ENCODE assay signal across 15 cellular contexts in the genomic region with DNA sequence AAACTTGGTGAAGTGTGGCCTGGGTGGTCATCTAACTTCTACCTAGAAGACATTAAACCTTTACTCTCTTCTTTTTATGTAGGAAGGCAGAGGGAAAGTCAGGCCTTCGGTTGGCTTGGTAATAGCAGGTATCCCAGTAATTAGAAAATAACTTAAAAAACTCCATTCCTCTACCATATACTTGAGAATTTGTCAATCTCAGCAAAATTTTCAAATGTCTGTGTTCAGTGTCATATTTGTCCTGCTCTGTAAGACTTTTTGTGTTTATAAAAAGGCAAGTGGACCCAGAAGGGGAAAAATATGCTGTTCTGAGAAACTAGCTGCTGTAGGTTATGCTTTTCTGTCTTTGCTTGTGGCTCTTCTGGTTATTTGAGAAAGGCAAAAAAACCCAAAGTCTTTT. TPM values are rescaled to one million over a fixed set of nuclear protein-coding genes. Genes with fewer than 3 reads are reported as not detected.
A peak's percentile ranks its signal among the peaks of the same experiment; 100 is the strongest.
DNase-seq lines count a peak whose midpoint lies in the region; ATAC-seq and TF ChIP-seq lines count a peak whose summit lies in the region.
"Had no signal": no experiment of that assay in that cellular context is flagged by ENCODE, and none has a peak within 500 bp of the region (broad histone marks: within the 10 kb centered on the region; RNA-seq: fewer than 3 reads in every experiment).

No MANE protein-coding gene starts in this region.

- H3K27me3 ChIP-seq in CD4-positive, alpha-beta T cell (ENCODE audit: control insufficient read depth, insufficient read depth, low read length) = no peaks in the 10 kb centered on the region
- H3K27me3 ChIP-seq: upper lobe of left lung had no signal

- peak overlapping the region; percentile 2 for H3K4me3 Mint-ChIP-seq in activated CD4-positive, alpha-beta T cell treated with anti-CD3 and anti-CD28 coated beads, Interleukin-2, amount 10 ng/mL, durations not matched to agents 24 days and 14 days
- H3K4me3 Mint-ChIP-seq in CD4-positive, alpha-beta T cell = peak overlapping the region; percentile 37
- peak overlapping the region; percentile 48 for H3K4me3 Mint-ChIP-seq in activated naive CD8-positive, alpha-beta T cell
- H3K4me3 Mint-ChIP-seq in natural killer cell = peak overlapping the region; percentile 1

- peaks cover 39% of the 10 kb centered on the region for H3K36me3 Mint-ChIP-seq in activated CD4-positive, alpha-beta T cell treated with anti-CD3 and anti-CD28 coated beads, Interleukin-2, amount 10 ng/mL, durations not matched to agents 24 days and 14 days (ENCODE audit: low read depth)
- H3K36me3 Mint-ChIP-seq in CD4-positive, alpha-beta T cell (ENCODE audit: low read depth) = peaks cover 75% of the 10 kb centered on the region
- H3K36me3 Mint-ChIP-seq in activated naive CD8-positive, alpha-beta T cell = peaks cover 9% of the 10 kb centered on the region
- H3K36me3 Mint-ChIP-seq in natural killer cell = peaks cover 7% of the 10 kb centered on the region

- H3K27ac ChIP-seq in CD4-positive, alpha-beta T cell (ENCODE audit: low read depth, low read length) = peak overlapping the region; percentile 32
- H3K27ac ChIP-seq: upper lobe of left lung had no signal

- H3K9me3 ChIP-seq in CD4-positive, alpha-beta T cell (ENCODE audit: control insufficient read depth, low read length) = no peaks in the 10 kb centered on the region
- H3K9me3 ChIP-seq: upper lobe of left lung had no signal

- H3K4me1 Mint-ChIP-seq in activated CD4-positive, alpha-beta T cell treated with anti-CD3 and anti-CD28 coated beads, Interleukin-2, amount 10 ng/mL, durations not matched to agents 24 days and 14 days = peaks cover 42% of the 10 kb centered on the region
- H3K4me1 Mint-ChIP-seq in CD4-positive, alpha-beta T cell (ENCODE audit: low read depth) = peaks cover 58% of the 10 kb centered on the region
- peaks cover 59% of the 10 kb centered on the region for H3K4me1 Mint-ChIP-seq in activated naive CD8-positive, alpha-beta T cell (ENCODE audit: low read depth)
- peaks cover 47 to 48% of the 10 kb centered on the region in 2 donors for H3K4me1 Mint-ChIP-seq in natural killer cell

- POLR2A ChIA-PET in CD4-positive, alpha-beta T cell (lab: Charles Lee) = interaction anchor here (1.7 kb wide), 1 partner anchor 23 kb away, joined by 8 read pairs; no protein-coding TSS in a partner anchor

- no peaks in the 10 kb centered on the region for H3K9me3 Mint-ChIP-seq in activated CD4-positive, alpha-beta T cell treated with anti-CD3 and anti-CD28 coated beads, Interleukin-2, amount 10 ng/mL, durations not matched to agents 24 days and 14 days
- H3K9me3 Mint-ChIP-seq in CD4-positive, alpha-beta T cell = no peaks in the 10 kb centered on the region
- no peaks in the 10 kb centered on the region for H3K9me3 Mint-ChIP-seq in activated naive CD8-positive, alpha-beta T cell (ENCODE audit: low read depth)
- no peaks in the 10 kb centered on the region for H3K9me3 Mint-ChIP-seq in natural killer cell

- no peak for TF ChIP-seq CTCF in CD4-positive, alpha-beta T cell (IDR thresholded peaks at IDR 0.05)
- no peak for TF ChIP-seq CTCF in natural killer cell (IDR thresholded peaks at IDR 0.05)

- peak overlapping the region; percentile 68 for H3K27ac Mint-ChIP-seq in activated CD4-positive, alpha-beta T cell treated with anti-CD3 and anti-CD28 coated beads, Interleukin-2, amount 10 ng/mL, durations not matched to agents 24 days and 14 days
- peak overlapping the region; percentile 63 for H3K27ac Mint-ChIP-seq in CD4-positive, alpha-beta T cell
- peak overlapping the region; percentile 79 for H3K27ac Mint-ChIP-seq in activated naive CD8-positive, alpha-beta T cell
- peak overlapping the region; percentile 51 to 87 for H3K27ac Mint-ChIP-seq in natural killer cell

- intact Hi-C loops in activated CD4-positive, alpha-beta T cell treated with anti-CD3 and anti-CD28 coated beads, Interleukin-2, amount 10 ng/mL, durations not matched to agents 24 days and 14 days (cut with micrococcal nuclease) = no loop called here
- intact Hi-C loops in CD4-positive, alpha-beta T cell (cut with DNase I, micrococcal nuclease) = no loop called here
- intact Hi-C loops in natural killer cell (cut with micrococcal nuclease) = no loop called here

- no peak for DNase-seq in activated CD4-positive, alpha-beta T cell treated with anti-CD3 and anti-CD28 coated beads, Interleukin-2, amount 10 ng/mL, durations not matched to agents 24 days and 14 days
- DNase-seq in activated CD4-positive, alpha-beta T cell treated with anti-CD3 and anti-CD28 coated beads, Interleukin-2, amount 50 U/mL, for 1 hour = no peak
- no peak for DNase-seq in CD4-positive, alpha-beta T cell
- no peak for DNase-seq in natural killer cell
- DNase-seq in pons (ENCODE audit: low spot score) = no peak
- no peak for DNase-seq in NCI-H526 treated with DMSO at 0.1 percent for 48 hours (lab: John Stamatoyannopoulos, UW)
- DNase-seq in AG20443 (ENCODE audit: low spot score) = no peak
- DNase-seq: activated CD8-positive, alpha-beta memory T cell treated with anti-CD3 and anti-CD28 coated beads for 24 hours; effector CD8-positive, alpha-beta T cell; EL; hippocampal formation; MV-4-11; NCI-H2081; upper lobe of left lung had no signal

- no peak for ATAC-seq in CD4-positive, alpha-beta T cell (ENCODE audit: poor library complexity)
- no peak for ATAC-seq in natural killer cell

- H3K27me3 Mint-ChIP-seq in activated CD4-positive, alpha-beta T cell treated with anti-CD3 and anti-CD28 coated beads, Interleukin-2, amount 10 ng/mL, durations not matched to agents 24 days and 14 days = no peaks in the 10 kb centered on the region
- H3K27me3 Mint-ChIP-seq in CD4-positive, alpha-beta T cell = no peaks in the 10 kb centered on the region
- H3K27me3 Mint-ChIP-seq in activated naive CD8-positive, alpha-beta T cell = no peaks in the 10 kb centered on the region
- no peaks in the 10 kb centered on the region for H3K27me3 Mint-ChIP-seq in natural killer cell (ENCODE audit: low read depth in 2 of 2)

- CTCF ChIA-PET in CD4-positive, alpha-beta T cell (lab: Charles Lee) = interaction anchor here (0.6 to 1.0 kb wide), 2 partner anchors 24 to 25 kb away, joined by 3 read pairs; no protein-coding TSS in a partner anchor

RNA-seq across cellular contexts. Expression of a gene that starts 5.8 kb away (rescaled TPM):
- 64.3 and 70.0 TPM in 2 replicates for total RNA-seq in activated CD4-positive, alpha-beta T cell treated with anti-CD3 and anti-CD28 coated beads, Interleukin-2, amount 10 ng/mL, durations not matched to agents 24 days and 14 days
- total RNA-seq in CD4-positive, alpha-beta T cell = 10 to 100 TPM; 63.4 to 66.4 TPM
- total RNA-seq in natural killer cell = 100 to 1,000 TPM in 1 of 3 donors, 10 to 100 TPM in 2; 66.0 to 104 (median 77.3) TPM

RNA-seq across cellular contexts. Expression of a gene that starts 7.5 kb away (rescaled TPM):
- 32.2 and 34.5 TPM in 2 replicates for total RNA-seq in activated CD4-positive, alpha-beta T cell treated with anti-CD3 and anti-CD28 coated beads, Interleukin-2, amount 10 ng/mL, durations not matched to agents 24 days and 14 days
- 10 to 100 TPM; 28.6 to 29.5 TPM for total RNA-seq in CD4-positive, alpha-beta T cell
- 10 to 100 TPM; 66.6 to 71.2 (median 69.8) TPM for total RNA-seq in natural killer cell

RNA-seq across cellular contexts. Expression of a gene that starts 56.3 kb away (rescaled TPM):
- 106 and 108 TPM in 2 replicates for total RNA-seq in activated CD4-positive, alpha-beta T cell treated with anti-CD3 and anti-CD28 coated beads, Interleukin-2, amount 10 ng/mL, durations not matched to agents 24 days and 14 days
- total RNA-seq in CD4-positive, alpha-beta T cell = 10 to 100 TPM; 17.2 to 18.8 TPM
- 10 to 100 TPM; 22.1 to 34.2 (median 27.2) TPM for total RNA-seq in natural killer cell

RNA-seq across cellular contexts. Expression of a gene that starts 56.6 kb away (rescaled TPM):
- 49.4 and 55.2 TPM in 2 replicates for total RNA-seq in activated CD4-positive, alpha-beta T cell treated with anti-CD3 and anti-CD28 coated beads, Interleukin-2, amount 10 ng/mL, durations not matched to agents 24 days and 14 days
- 10 to 100 TPM; 19.5 to 22.4 TPM for total RNA-seq in CD4-positive, alpha-beta T cell
- total RNA-seq in natural killer cell = 10 to 100 TPM; 35.2 to 49.2 (median 37.9) TPM
